In the genomic region with DNA sequence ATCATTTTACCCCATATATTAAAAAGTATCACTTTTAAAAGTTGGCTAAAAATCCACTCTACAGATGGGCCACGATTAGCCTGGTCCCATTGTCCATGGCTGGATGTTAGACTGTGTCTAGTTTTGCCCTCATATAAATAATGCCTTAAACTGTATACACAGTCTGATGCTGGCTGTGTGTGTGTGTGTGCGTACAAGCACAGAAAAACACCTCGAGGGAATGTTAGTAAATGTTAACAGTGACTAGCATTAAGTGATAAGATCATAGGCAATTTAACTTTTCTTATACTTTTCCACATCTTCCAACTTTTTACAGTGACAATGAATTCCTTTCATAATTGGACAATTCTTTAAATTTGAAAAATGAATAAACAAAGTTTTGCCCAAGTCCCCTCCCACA, we compare ENCODE assay signal across 25 cellular contexts. TPM values are rescaled to one million over a fixed set of nuclear protein-coding genes. Genes with fewer than 3 reads are reported as not detected.
A peak's percentile ranks its signal among the peaks of the same experiment; 100 is the strongest.
DNase-seq lines count a peak whose midpoint lies in the region; ATAC-seq, FAIRE-seq and TF ChIP-seq lines count a peak whose summit lies in the region.
"Had no signal": no experiment of that assay in that cellular context is flagged by ENCODE, and none has a peak within 500 bp of the region (broad histone marks: within the 10 kb centered on the region; RNA-seq: fewer than 3 reads in every experiment).

No MANE protein-coding gene starts in this region.

- no peak overlapping the region for H3K27ac ChIP-seq in neural progenitor cell
- H3K27ac ChIP-seq: 22Rv1 had no signal

- H3K4me1 Mint-ChIP-seq in MCF 10A (ENCODE audit: insufficient read depth, unreplicated experiment) (no peaks in the 10 kb centered on the region), Caco-2 (ENCODE audit: low read depth, unreplicated experiment) (peaks cover 31% of the 10 kb centered on the region), neural progenitor cell (peaks cover 19% of the 10 kb centered on the region)

- H3K27me3 ChIP-seq in Caco-2 (replicated peaks; ENCODE audit: control insufficient read depth, insufficient read depth, low read length) (no peaks in the 10 kb centered on the region), neural progenitor cell (peaks cover 27% of the 10 kb centered on the region), BE2C (no peaks in the 10 kb centered on the region; the same call in 1 of the 2 replicates)

- FAIRE-seq in urothelium cell line (lab: Jason Lieb, UNC), result peak; percentile 55
- FAIRE-seq: D721Med, G401.6, GM12891, GM18507 had no signal

- no peak overlapping the region for H3K9ac ChIP-seq in neural progenitor cell

- no peak overlapping the region for H3K4me3 Mint-ChIP-seq in MCF 10A (ENCODE audit: unreplicated experiment)
- H3K4me3 Mint-ChIP-seq in Caco-2 (ENCODE audit: unreplicated experiment), result peak overlapping the region; percentile 80
- H3K4me3 Mint-ChIP-seq in neural progenitor cell, result peak overlapping the region; percentile 67
- H3K4me3 Mint-ChIP-seq: CD4-positive, alpha-beta memory T cell; CD4-positive, CD25-positive, alpha-beta regulatory T cell; CD8-positive, alpha-beta memory T cell had no signal

- BruUV-seq in MCF 10A (replicated peaks; lab: Mats Ljungman, UMichigan) (no TSS peak), Caco-2 (replicated peaks; lab: Mats Ljungman, UMichigan) (TSS peak; percentile 69)

- H3K9me3 ChIP-seq in Caco-2, result no peaks in the 10 kb centered on the region
- H3K9me3 ChIP-seq in neural progenitor cell (ENCODE audit: low read depth), result no peaks in the 10 kb centered on the region
- H3K9me3 ChIP-seq in BE2C, result no peaks in the 10 kb centered on the region
- H3K9me3 ChIP-seq in mucosa of descending colon, result no peaks in the 10 kb centered on the region

- H3K4me1 ChIP-seq in Caco-2 (peaks cover 29% of the 10 kb centered on the region), neural progenitor cell (peaks cover 5% of the 10 kb centered on the region), BE2C (no peaks in the 10 kb centered on the region), mucosa of descending colon (ENCODE audit: low read depth) (peaks cover 16% of the 10 kb centered on the region)

- H3K9me3 Mint-ChIP-seq in MCF 10A (ENCODE audit: unreplicated experiment), result no peaks in the 10 kb centered on the region
- no peaks in the 10 kb centered on the region for H3K9me3 Mint-ChIP-seq in Caco-2 (ENCODE audit: unreplicated experiment)
- H3K9me3 Mint-ChIP-seq in neural progenitor cell, result no peaks in the 10 kb centered on the region
- H3K9me3 Mint-ChIP-seq: CD4-positive, alpha-beta memory T cell; CD8-positive, alpha-beta memory T cell had no signal

- peak overlapping the region; percentile 96 for H3K4me2 ChIP-seq in neural progenitor cell

- CTCF ChIA-PET in MCF 10A (lab: Yijun Ruan, JAX) (no interaction called here), Caco-2 (lab: Charles Lee) (interaction anchor here (0.7 to 4.8 kb wide), 2 partner anchors 14 to 151 kb away, joined by 3 to 67 read pairs; no protein-coding TSS in a partner anchor)

- H3K79me2 ChIP-seq in neural progenitor cell (ENCODE audit: low read depth), result no peaks in the 10 kb centered on the region

- H3K4me3 ChIP-seq in Caco-2 (ENCODE audit: low read depth, low read length) (no peak overlapping the region), neural progenitor cell (peak overlapping the region; percentile 51), BE2C (ENCODE audit: low read depth, low read length) (no peak overlapping the region), mucosa of descending colon (no peak overlapping the region)

- peak; percentile 60 to 73 for DNase-seq in T47D (ENCODE audit: low read depth in 1 of 2, low spot score in 1 of 2)
- no peak for DNase-seq in MCF 10A (ENCODE audit: unreplicated experiment)
- no peak for DNase-seq in Caco-2
- DNase-seq in neural progenitor cell (ENCODE audit: low spot score), result no peak
- no peak for DNase-seq in urothelium cell line (ENCODE audit: low spot score)
- DNase-seq in activated T-cell treated with anti-CD3 and anti-CD28 coated beads, Interleukin-2, amount 50 U/mL, for 48 hours, result no peak
- DNase-seq in BE2C, result no peak
- DNase-seq in mucosa of descending colon, result no peak
- DNase-seq: ACHN; C1 segment of cervical spinal cord; Calu3; CD4-positive, alpha-beta memory T cell; CD4-positive, CD25-positive, alpha-beta regulatory T cell; COR-L47; DMS79 treated with DMSO at 0.1 percent for 48 hours; GF-D8 had no signal

- POLR2A ChIA-PET in MCF 10A (lab: Yijun Ruan, JAX) (no interaction called here), Caco-2 (lab: Charles Lee) (interaction anchor here (0.7 kb wide), 2 partner anchors 259 to 286 kb away, joined by 11 to 15 read pairs; no protein-coding TSS in a partner anchor)

- intact Hi-C loops in MCF 10A (cut with micrococcal nuclease), result no loop called here
- intact Hi-C loops in Caco-2 (cut with micrococcal nuclease; ENCODE audit: unreplicated experiment), result no loop called here
- intact Hi-C loops in mucosa of descending colon (cut with DNase I, micrococcal nuclease), result no loop called here

- H3K27me3 Mint-ChIP-seq in MCF 10A (ENCODE audit: insufficient read depth, unreplicated experiment) (peaks cover 36% of the 10 kb centered on the region), Caco-2 (ENCODE audit: insufficient read depth, unreplicated experiment) (no peaks in the 10 kb centered on the region), neural progenitor cell (ENCODE audit: insufficient read depth, low read depth) (peaks cover 14% of the 10 kb centered on the region)

- H3K27ac Mint-ChIP-seq in MCF 10A (ENCODE audit: low read depth, unreplicated experiment) (no peak overlapping the region), Caco-2 (ENCODE audit: unreplicated experiment) (no peak overlapping the region), neural progenitor cell (no peak overlapping the region)
- H3K27ac Mint-ChIP-seq: CD14-positive monocyte; CD4-positive, alpha-beta memory T cell; CD4-positive, CD25-positive, alpha-beta regulatory T cell; CD8-positive, alpha-beta memory T cell had no signal

- H2AFZ ChIP-seq in neural progenitor cell (replicated peaks), result no peak overlapping the region

- in situ Hi-C loops in T47D (cut with HindIII; ENCODE audit: low pct_unique_long_range_greater_than_20kb, low sequenced_read_pairs), result no loop called here

- no peaks in the 10 kb centered on the region for H4K20me1 ChIP-seq in neural progenitor cell (ENCODE audit: low read depth)

- H3K36me3 Mint-ChIP-seq in MCF 10A (ENCODE audit: insufficient read depth, unreplicated experiment), result no peaks in the 10 kb centered on the region
- peaks cover 12% of the 10 kb centered on the region for H3K36me3 Mint-ChIP-seq in Caco-2 (ENCODE audit: insufficient read depth, unreplicated experiment)
- no peaks in the 10 kb centered on the region for H3K36me3 Mint-ChIP-seq in neural progenitor cell
- H3K36me3 Mint-ChIP-seq: CD14-positive monocyte; CD4-positive, alpha-beta memory T cell; CD4-positive, CD25-positive, alpha-beta regulatory T cell; CD8-positive, alpha-beta memory T cell had no signal

- H3F3A ChIP-seq in neural progenitor cell (ENCODE audit: low read depth), result peaks cover 5% of the 10 kb centered on the region

- no peak for ATAC-seq in mucosa of descending colon

- no peaks in the 10 kb centered on the region for H3K36me3 ChIP-seq in Caco-2 (ENCODE audit: control insufficient read depth, insufficient read depth, low read length)
- no peaks in the 10 kb centered on the region for H3K36me3 ChIP-seq in neural progenitor cell
- H3K36me3 ChIP-seq in BE2C, result no peaks in the 10 kb centered on the region
- H3K36me3 ChIP-seq in mucosa of descending colon (ENCODE audit: low read depth), result no peaks in the 10 kb centered on the region

- TF ChIP-seq CTCF in MCF 10A (IDR thresholded peaks at IDR 0.05; ENCODE audit: unreplicated experiment) (no peak), Caco-2 (IDR thresholded peaks at IDR 0.05; ENCODE audit: insufficient read depth in 1 of 2, low read depth in 1 of 2, low read length in 1 of 2, severe bottlenecking in 1 of 2, unreplicated experiment in 1 of 2) (no peak), neural progenitor cell (IDR thresholded peaks at IDR 0.05) (no peak), BE2C (IDR thresholded peaks at IDR 0.05; ENCODE audit: low read depth, low read length) (no peak), mucosa of descending colon (IDR thresholded peaks at IDR 0.05) (no peak)

RNA-seq across cellular contexts. Expression of gene NOS2, which starts 8.2 kb away (rescaled TPM):
- total RNA-seq in MCF 10A (2022) (not detected in 2 replicates), Caco-2 (2022) (19.0 and 21.1 TPM in 2 replicates), neural progenitor cell (ENCODE audit: low replicate concordance) (26.6 and 39.7 TPM in 2 replicates), mucosa of descending colon (10 to 100 TPM; 10.5 to 67.1 (median 11.0) TPM)
- polyA plus RNA-seq in BE2C (2012; ENCODE audit: insufficient read depth, insufficient read length, low read depth), result 2.0 TPM
- total RNA-seq: A172, Calu3 had no signal
- polyA plus RNA-seq: AG04450; CD14-positive monocyte; CD4-positive, CD25-positive, alpha-beta regulatory T cell; CD8-positive, alpha-beta memory T cell had no signal

Comparison
In these comparisons a context has a peak if more than half of its experiments do, and no peak if none do; other contexts are left out.
1. DNase-seq: peak in T47D (2 of 2); none in MCF 10A (single experiment), Caco-2 (0 of 2), neural progenitor cell (single experiment), urothelium cell line (single experiment), activated T-cell treated with anti-CD3 and anti-CD28 coated beads, Interleukin-2, amount 50 U/mL, for 48 hours (0 of 2), BE2C (single experiment) and mucosa of descending colon (0 of 3).
2. RNA of gene NOS2, which starts 8.2 kb away (total RNA-seq): 26.6 to 39.7 TPM in neural progenitor cell, 19.0 to 21.1 TPM in Caco-2 and 10.5 to 67.1 TPM in mucosa of descending colon; not detected in MCF 10A; every median in the first group is over 10 times any median in the second.